In genomic region chrX:136909706-136910564, GRCh38 we compare ENCODE assay signal across 1 cellular context.
TF ChIP-seq lines count a peak whose summit lies in the region.

No MANE protein-coding gene starts in this region.

TF ChIP-seq in WTC11, 78 proteins besides CTCF, POLR2A, EP300 and RAD21 (continued from another document):
- TF ChIP-seq ARID4B (CRISPR knock-in tag; IDR thresholded peaks at IDR 0.05; ENCODE audit: borderline replicate concordance), result no peak
- no peak for TF ChIP-seq FOXJ3 (CRISPR knock-in tag; IDR thresholded peaks at IDR 0.05; ENCODE audit: borderline replicate concordance)
